In the genomic region with DNA sequence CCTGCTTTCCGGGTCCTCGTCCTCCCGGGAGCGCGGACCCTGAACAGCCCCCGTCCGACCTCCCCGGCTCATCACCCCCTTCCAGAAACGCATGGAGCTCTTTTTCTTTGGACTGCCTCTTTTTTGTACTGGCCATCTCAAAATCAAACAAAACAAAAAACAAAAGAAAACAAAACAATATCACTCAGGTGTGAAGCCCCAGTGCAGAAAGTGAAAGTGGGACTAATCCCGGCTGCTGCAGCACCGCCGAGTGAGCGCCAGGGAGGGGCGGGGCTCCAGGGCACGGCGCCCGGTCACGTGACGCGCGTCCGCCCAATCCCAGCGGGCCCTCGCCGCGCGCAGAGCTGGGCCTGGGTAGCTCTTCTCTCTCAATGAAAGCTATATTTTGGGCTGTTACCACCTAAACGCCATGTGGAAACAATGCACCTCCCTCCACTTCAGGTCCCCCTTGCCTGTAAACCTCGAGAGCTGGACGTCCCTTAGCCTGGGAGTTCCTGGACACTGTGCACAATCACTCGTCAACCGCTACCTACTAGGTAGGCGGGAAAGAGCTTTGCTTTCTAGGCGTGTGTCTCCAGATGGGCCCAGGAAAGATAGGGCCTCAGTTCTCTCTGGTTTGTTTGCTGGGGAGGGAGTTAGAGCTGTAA, we compare ENCODE assay signal across 8 cellular contexts.
DNase-seq lines count a peak whose midpoint lies in the region; ATAC-seq and TF ChIP-seq lines count a peak whose summit lies in the region.

No MANE protein-coding gene starts in this region.

- H3K36me3 ChIP-seq in Caco-2 (ENCODE audit: control insufficient read depth, insufficient read depth, low read length), result no peaks in the 10 kb centered on the region
- H3K36me3 ChIP-seq in OCI-LY7 (ENCODE audit: insufficient read depth, low read length), result no peaks in the 10 kb centered on the region
- no peaks in the 10 kb centered on the region for H3K36me3 ChIP-seq in esophagus squamous epithelium
- H3K36me3 ChIP-seq in naive thymus-derived CD4-positive, alpha-beta T cell (ENCODE audit: control insufficient read depth in 2 of 3, insufficient read depth in 3 of 3, low read length in 3 of 3), result no peaks in the 10 kb centered on the region

- DNase-seq in Caco-2 (peak; percentile 75 to 88), HT-29 (ENCODE audit: low spot score) (peak; percentile 75), OCI-LY7 (ENCODE audit: low spot score) (peak; percentile 93), esophagus squamous epithelium (lab: John Stamatoyannopoulos, UW) (peak; percentile 41)
- peak; percentile 89 for DNase-seq in activated T-cell treated with anti-CD3 and anti-CD28 coated beads, Interleukin-2, amount 50 U/mL, for 4 hours
- DNase-seq in naive thymus-derived CD4-positive, alpha-beta T cell, result peak; percentile 82 to 91 (median 89)
- peak; percentile 79 to 90 for DNase-seq in stimulated activated effector memory CD8-positive, alpha-beta T cell treated with anti-CD3 and anti-CD28 coated beads, Interleukin-12 subunit alpha, Interleukin-12 subunit beta, amount 100 ng/mL, for 72 hours (ENCODE audit: low spot score in 2 of 2)

- H3K4me3 ChIP-seq in Caco-2 (ENCODE audit: low read depth, low read length) (peak overlapping the region; percentile 51), OCI-LY7 (ENCODE audit: low read depth, low read length, poor library complexity, severe bottlenecking) (peak overlapping the region; percentile 79), esophagus squamous epithelium (peak overlapping the region; percentile 56 to 75 (median 63))
- peak overlapping the region; percentile 89 for H3K4me3 ChIP-seq in naive thymus-derived CD4-positive, alpha-beta T cell (ENCODE audit: low read length)

- H3K27ac Mint-ChIP-seq in Caco-2 (ENCODE audit: unreplicated experiment), result peak overlapping the region; percentile 73
- peak overlapping the region; percentile 87 to 97 (median 93) for H3K27ac Mint-ChIP-seq in naive thymus-derived CD4-positive, alpha-beta T cell
- peak overlapping the region; percentile 90 for H3K27ac Mint-ChIP-seq in stimulated activated effector memory CD8-positive, alpha-beta T cell treated with anti-CD3 and anti-CD28 coated beads, Interleukin-12 subunit alpha, Interleukin-12 subunit beta, amount 100 ng/mL, for 72 hours

- H3K27me3 Mint-ChIP-seq in Caco-2 (ENCODE audit: insufficient read depth, unreplicated experiment), result no peaks in the 10 kb centered on the region
- peaks cover 43% of the 10 kb centered on the region for H3K27me3 Mint-ChIP-seq in activated T-cell treated with anti-CD3 and anti-CD28 coated beads, Interleukin-2, amount 50 U/mL, for 4 hours (ENCODE audit: low read depth)
- H3K27me3 Mint-ChIP-seq in naive thymus-derived CD4-positive, alpha-beta T cell, result peaks cover 48 to 73% (median 62%) of the 10 kb centered on the region in 5 donors

- no peaks in the 10 kb centered on the region for H3K79me2 ChIP-seq in OCI-LY7 (ENCODE audit: insufficient read depth, low read depth, low read length)

- no peaks in the 10 kb centered on the region for H3K9me2 ChIP-seq in OCI-LY7 (ENCODE audit: insufficient read depth, low read length)

- TF ChIP-seq CTCF in Caco-2 (IDR thresholded peaks at IDR 0.05; ENCODE audit: insufficient read depth in 1 of 2, low read depth in 1 of 2, low read length in 1 of 2, severe bottlenecking in 1 of 2, unreplicated experiment in 1 of 2) (no peak), OCI-LY7 (conservative IDR thresholded peaks at IDR 0.05; ENCODE audit: low read length) (no peak), esophagus squamous epithelium (IDR thresholded peaks at IDR 0.05) (peak in 1 of 6 experiments; percentile 12)

- BruUV-seq in Caco-2 (replicated peaks; lab: Mats Ljungman, UMichigan), result no TSS peak
- BruUV-seq in OCI-LY7 (replicated peaks; lab: Mats Ljungman, UMichigan), result no TSS peak

- peaks cover 33% of the 10 kb centered on the region for H3K4me1 Mint-ChIP-seq in Caco-2 (ENCODE audit: low read depth, unreplicated experiment)
- H3K4me1 Mint-ChIP-seq in activated T-cell treated with anti-CD3 and anti-CD28 coated beads, Interleukin-2, amount 50 U/mL, for 4 hours (ENCODE audit: low read depth), result peaks cover 33% of the 10 kb centered on the region
- H3K4me1 Mint-ChIP-seq in naive thymus-derived CD4-positive, alpha-beta T cell, result peaks cover 16 to 58% (median 29%) of the 10 kb centered on the region in 7 donors
- peaks cover 33% of the 10 kb centered on the region for H3K4me1 Mint-ChIP-seq in stimulated activated effector memory CD8-positive, alpha-beta T cell treated with anti-CD3 and anti-CD28 coated beads, Interleukin-12 subunit alpha, Interleukin-12 subunit beta, amount 100 ng/mL, for 72 hours

- peak overlapping the region; percentile 98 for H2AFZ ChIP-seq in OCI-LY7 (ENCODE audit: low read length)

- POLR2A ChIA-PET in Caco-2 (lab: Charles Lee), result interaction anchor here (0.6 to 0.9 kb wide), 3 partner anchors 9 to 97 kb away, joined by 3 to 6 read pairs (median 4); no protein-coding TSS in a partner anchor
- POLR2A ChIA-PET in OCI-LY7 (lab: Charles Lee), result interaction anchor here (0.5 to 5.0 kb wide), 43 partner anchors 9 to 1409 kb away, joined by 3 to 28 read pairs (median 4); a partner anchor contains a TSS
- POLR2A ChIA-PET in naive thymus-derived CD4-positive, alpha-beta T cell (lab: Charles Lee), result interaction anchor here (0.9 to 3.4 kb wide), 13 partner anchors 9 to 517 kb away, joined by 3 to 12 read pairs (median 4); no protein-coding TSS in a partner anchor

- H3K9me3 Mint-ChIP-seq in Caco-2 (ENCODE audit: unreplicated experiment), result no peaks in the 10 kb centered on the region
- H3K9me3 Mint-ChIP-seq in activated T-cell treated with anti-CD3 and anti-CD28 coated beads, Interleukin-2, amount 50 U/mL, for 4 hours, result no peaks in the 10 kb centered on the region
- H3K9me3 Mint-ChIP-seq in naive thymus-derived CD4-positive, alpha-beta T cell, result peaks cover 0 to 8% (median 0%) of the 10 kb centered on the region in 11 donors
- H3K9me3 Mint-ChIP-seq in stimulated activated effector memory CD8-positive, alpha-beta T cell treated with anti-CD3 and anti-CD28 coated beads, Interleukin-12 subunit alpha, Interleukin-12 subunit beta, amount 100 ng/mL, for 72 hours, result no peaks in the 10 kb centered on the region

- H3K27me3 ChIP-seq in Caco-2 (replicated peaks; ENCODE audit: control insufficient read depth, insufficient read depth, low read length) (no peaks in the 10 kb centered on the region), esophagus squamous epithelium (peaks cover 0 to 42% (median 0%) of the 10 kb centered on the region in 4 donors)
- H3K27me3 ChIP-seq in naive thymus-derived CD4-positive, alpha-beta T cell (ENCODE audit: control insufficient read depth in 2 of 2, insufficient read depth in 2 of 2, low read length in 2 of 2), result peaks cover 0 to 32% of the 10 kb centered on the region in 2 donors

- CTCF ChIA-PET in Caco-2 (lab: Charles Lee), result interaction anchor here (0.8 to 2.1 kb wide), 3 partner anchors 9 to 94 kb away, joined by 3 to 8 read pairs (median 4); a partner anchor contains a TSS
- CTCF ChIA-PET in OCI-LY7 (lab: Charles Lee; ENCODE audit: unreplicated experiment), result interaction anchor here (0.7 to 1.6 kb wide), 6 partner anchors 95 to 258 kb away, joined by 3 to 5 read pairs (median 3); no protein-coding TSS in a partner anchor
- CTCF ChIA-PET in naive thymus-derived CD4-positive, alpha-beta T cell (lab: Charles Lee), result interaction anchor here (0.6 to 1.7 kb wide), 4 partner anchors 107 to 231 kb away, joined by 3 to 8 read pairs (median 4); no protein-coding TSS in a partner anchor

- 2 to 9% methylated on average over 17 to 26 of the region's 34 CpGs for WGBS in esophagus squamous epithelium, 2 donors

- no peaks in the 10 kb centered on the region for H3K9me3 ChIP-seq in Caco-2
- H3K9me3 ChIP-seq in OCI-LY7 (ENCODE audit: low read length), result no peaks in the 10 kb centered on the region
- no peaks in the 10 kb centered on the region for H3K9me3 ChIP-seq in esophagus squamous epithelium
- no peaks in the 10 kb centered on the region for H3K9me3 ChIP-seq in naive thymus-derived CD4-positive, alpha-beta T cell (ENCODE audit: control insufficient read depth in 2 of 3, low read length in 3 of 3)

- peaks cover 16% of the 10 kb centered on the region; the same call in 1 of the 2 replicates for H3K4me1 ChIP-seq in Caco-2
- peaks cover 39% of the 10 kb centered on the region for H3K4me1 ChIP-seq in OCI-LY7 (ENCODE audit: insufficient read depth, low read length, poor library complexity, severe bottlenecking)
- H3K4me1 ChIP-seq in esophagus squamous epithelium, result peaks cover 0 to 38% (median 21%) of the 10 kb centered on the region in 3 donors
- peaks cover 14 to 23% of the 10 kb centered on the region in 2 donors for H3K4me1 ChIP-seq in naive thymus-derived CD4-positive, alpha-beta T cell (ENCODE audit: control insufficient read depth in 2 of 2, insufficient read depth in 2 of 2, low read length in 2 of 2)

- peak in 1 of 4 donors; percentile 79 for TF ChIP-seq POLR2A in esophagus squamous epithelium (IDR thresholded peaks at IDR 0.05)

- H3K4me3 Mint-ChIP-seq in Caco-2 (ENCODE audit: unreplicated experiment), result peak overlapping the region; percentile 73
- H3K4me3 Mint-ChIP-seq in activated T-cell treated with anti-CD3 and anti-CD28 coated beads, Interleukin-2, amount 50 U/mL, for 4 hours, result peak overlapping the region; percentile 92
- peak overlapping the region; percentile 88 to 98 (median 92) for H3K4me3 Mint-ChIP-seq in naive thymus-derived CD4-positive, alpha-beta T cell
- H3K4me3 Mint-ChIP-seq in stimulated activated effector memory CD8-positive, alpha-beta T cell treated with anti-CD3 and anti-CD28 coated beads, Interleukin-12 subunit alpha, Interleukin-12 subunit beta, amount 100 ng/mL, for 72 hours, result peak overlapping the region; percentile 87

- ATAC-seq in GM21367 (IDR thresholded peaks at IDR 0.05; ENCODE audit: unreplicated experiment), result peak; percentile 88
- peak; percentile 89 to 92 for ATAC-seq in activated T-cell treated with anti-CD3 and anti-CD28 coated beads, Interleukin-2, amount 50 U/mL, for 4 hours
- ATAC-seq in naive thymus-derived CD4-positive, alpha-beta T cell, result peak; percentile 93
- ATAC-seq in stimulated activated effector memory CD8-positive, alpha-beta T cell treated with anti-CD3 and anti-CD28 coated beads, Interleukin-12 subunit alpha, Interleukin-12 subunit beta, amount 100 ng/mL, for 72 hours, result peak; percentile 89

- no peaks in the 10 kb centered on the region for H4K20me1 ChIP-seq in OCI-LY7 (ENCODE audit: insufficient read depth, low read length)

- intact Hi-C loops in Caco-2 (cut with micrococcal nuclease; ENCODE audit: unreplicated experiment), result loop anchor here (1.0 to 10.0 kb wide), 7 partner anchors 55 to 508 kb away; no protein-coding TSS in a partner anchor
- intact Hi-C loops in OCI-LY7 (cut with micrococcal nuclease; ENCODE audit: unreplicated experiment), result loop anchor here (1.0 to 5.0 kb wide), 3 partner anchors 92 to 260 kb away; no protein-coding TSS in a partner anchor
- intact Hi-C loops in esophagus squamous epithelium (cut with DNase I), result no loop called here
- intact Hi-C loops in naive thymus-derived CD4-positive, alpha-beta T cell (cut with micrococcal nuclease), result loop anchor here (1.0 to 5.0 kb wide), 17 partner anchors 9 to 590 kb away; a partner anchor contains a TSS

- H3K27ac ChIP-seq in OCI-LY7 (ENCODE audit: low read depth, low read length, poor library complexity, severe bottlenecking) (peak overlapping the region; percentile 53), esophagus squamous epithelium (peak overlapping the region; percentile 74 to 90 (median 88))
- H3K27ac ChIP-seq in naive thymus-derived CD4-positive, alpha-beta T cell (ENCODE audit: low read depth, low read length), result peak overlapping the region; percentile 79

- peaks cover 5% of the 10 kb centered on the region for H3K36me3 Mint-ChIP-seq in Caco-2 (ENCODE audit: insufficient read depth, unreplicated experiment)
- H3K36me3 Mint-ChIP-seq in activated T-cell treated with anti-CD3 and anti-CD28 coated beads, Interleukin-2, amount 50 U/mL, for 4 hours (ENCODE audit: insufficient read depth), result no peaks in the 10 kb centered on the region
- peaks cover 0 to 7% (median 0%) of the 10 kb centered on the region in 5 donors for H3K36me3 Mint-ChIP-seq in naive thymus-derived CD4-positive, alpha-beta T cell
- peaks cover 4% of the 10 kb centered on the region for H3K36me3 Mint-ChIP-seq in stimulated activated effector memory CD8-positive, alpha-beta T cell treated with anti-CD3 and anti-CD28 coated beads, Interleukin-12 subunit alpha, Interleukin-12 subunit beta, amount 100 ng/mL, for 72 hours

- H3K4me2 ChIP-seq in OCI-LY7 (ENCODE audit: low read length), result peak overlapping the region; percentile 89

Comparison
In these comparisons a context has a peak if more than half of its experiments do, and no peak if none do; other contexts are left out.
1. Peak in every context shown above with its lines: DNase-seq, ATAC-seq, H3K4me3 ChIP-seq and H3K27ac ChIP-seq.
2. DNase-seq: peak in every context shown above with its lines; median percentile 93 in OCI-LY7; 89 in activated T-cell treated with anti-CD3 and anti-CD28 coated beads, Interleukin-2, amount 50 U/mL, for 4 hours; 89 in naive thymus-derived CD4-positive, alpha-beta T cell; 84 in stimulated activated effector memory CD8-positive, alpha-beta T cell treated with anti-CD3 and anti-CD28 coated beads, Interleukin-12 subunit alpha, Interleukin-12 subunit beta, amount 100 ng/mL, for 72 hours; 82 in Caco-2; 75 in HT-29; 41 in esophagus squamous epithelium.